Comparison of ENCODE assay signal across 8 cellular contexts in genomic region chr12:7142057-7142644, GRCh38. TPM values are rescaled to one million over a fixed set of nuclear protein-coding genes. Genes with fewer than 3 reads are reported as not detected.
A peak's percentile ranks its signal among the peaks of the same experiment; 100 is the strongest.
DNase-seq lines count a peak whose midpoint lies in the region; ATAC-seq and TF ChIP-seq lines count a peak whose summit lies in the region.

No MANE protein-coding gene starts in this region.

- ATAC-seq in WTC11, result peak; percentile 95
- ATAC-seq in lower lobe of right lung, result peak; percentile 81 to 83
- ATAC-seq in stimulated activated naive B cell treated with anti-CD40 and anti-IgM and Interleukin-4, amounts not matched to agents 10 μg/mL and 1 μg/mL and 100 μg/mL, for 72 hours (replicated peaks), result peak; percentile 74 to 88
- ATAC-seq in GM19035 (IDR thresholded peaks at IDR 0.05; ENCODE audit: unreplicated experiment), result no peak

- no peaks in the 10 kb centered on the region for H3K27me3 Mint-ChIP-seq in WTC11 (ENCODE audit: low read depth)
- no peaks in the 10 kb centered on the region for H3K27me3 Mint-ChIP-seq in stimulated activated naive B cell treated with anti-CD40 and anti-IgM and Interleukin-4, amounts not matched to agents 10 μg/mL and 1 μg/mL and 100 μg/mL, for 72 hours

- H3K4me1 Mint-ChIP-seq in WTC11, result no peaks in the 10 kb centered on the region
- peaks cover 0 to 4% of the 10 kb centered on the region in 2 donors for H3K4me1 Mint-ChIP-seq in stimulated activated naive B cell treated with anti-CD40 and anti-IgM and Interleukin-4, amounts not matched to agents 10 μg/mL and 1 μg/mL and 100 μg/mL, for 72 hours

- H3K27ac Mint-ChIP-seq in WTC11, result no peak overlapping the region
- H3K27ac Mint-ChIP-seq in stimulated activated naive B cell treated with anti-CD40 and anti-IgM and Interleukin-4, amounts not matched to agents 10 μg/mL and 1 μg/mL and 100 μg/mL, for 72 hours, result no peak overlapping the region

- H3K36me3 Mint-ChIP-seq in WTC11, result peaks cover 2% of the 10 kb centered on the region; the same call in 1 of the 2 replicates
- H3K36me3 Mint-ChIP-seq in stimulated activated naive B cell treated with anti-CD40 and anti-IgM and Interleukin-4, amounts not matched to agents 10 μg/mL and 1 μg/mL and 100 μg/mL, for 72 hours, result peaks cover 36 to 51% of the 10 kb centered on the region in 2 donors

- H3K9me3 Mint-ChIP-seq in WTC11, result no peaks in the 10 kb centered on the region
- no peaks in the 10 kb centered on the region for H3K9me3 Mint-ChIP-seq in stimulated activated naive B cell treated with anti-CD40 and anti-IgM and Interleukin-4, amounts not matched to agents 10 μg/mL and 1 μg/mL and 100 μg/mL, for 72 hours

- H3K4me3 Mint-ChIP-seq in WTC11, result no peak overlapping the region
- H3K4me3 Mint-ChIP-seq in stimulated activated naive B cell treated with anti-CD40 and anti-IgM and Interleukin-4, amounts not matched to agents 10 μg/mL and 1 μg/mL and 100 μg/mL, for 72 hours, result no peak overlapping the region

- H3K9me3 ChIP-seq in lower lobe of right lung, result no peaks in the 10 kb centered on the region

- H3K4me3 ChIP-seq in choroid plexus epithelial cell (ENCODE audit: low read depth, low read length) (no peak overlapping the region), lower lobe of right lung (no peak overlapping the region)

- peaks cover 4% of the 10 kb centered on the region for H3K4me1 ChIP-seq in lower lobe of right lung

- POLR2A ChIA-PET in WTC11 (lab: Charles Lee), result no interaction called here

- DNase-seq in NCI-H1436 (lab: John Stamatoyannopoulos, UW) (peak; percentile 9), NCI-H1436 treated with DMSO at 0.1 percent for 48 hours (lab: John Stamatoyannopoulos, UW) (no peak), NCI-H1105 (lab: John Stamatoyannopoulos, UW) (peak; percentile 42), WTC11 (ENCODE audit: low spot score) (peak; percentile 78), choroid plexus epithelial cell (ENCODE audit: low read depth) (peak; percentile 70), lower lobe of right lung (peak; percentile 66)
- DNase-seq in stimulated activated naive B cell treated with anti-CD40 and anti-IgM and Interleukin-4, amounts not matched to agents 10 μg/mL and 1 μg/mL and 100 μg/mL, for 72 hours, result peak; percentile 25

- CTCF ChIA-PET in WTC11 (lab: Charles Lee), result interaction anchor here (0.5 to 2.3 kb wide), 17 partner anchors 8 to 216 kb away, joined by 3 to 15 read pairs (median 4); no protein-coding TSS in a partner anchor

- H3K36me3 ChIP-seq in lower lobe of right lung, result peaks cover 17% of the 10 kb centered on the region

- H3K27ac ChIP-seq in lower lobe of right lung, result no peak overlapping the region

- intact Hi-C loops in lower lobe of right lung (cut with DNase I), result no loop called here

- H3K27me3 ChIP-seq in lower lobe of right lung (ENCODE audit: low read depth), result no peaks in the 10 kb centered on the region

- peak; percentile 86 for TF ChIP-seq CTCF in WTC11 (IDR thresholded peaks at IDR 0.05)
- peak; percentile 90 for TF ChIP-seq CTCF in choroid plexus epithelial cell (conservative IDR thresholded peaks at IDR 0.05; ENCODE audit: low read depth, low read length)
- TF ChIP-seq CTCF in lower lobe of right lung (IDR thresholded peaks at IDR 0.05), result peak; percentile 71

TF ChIP-seq in WTC11, 78 proteins besides CTCF, POLR2A, EP300 and RAD21:
- no peak for TF ChIP-seq ZNF263 (CRISPR knock-in tag; IDR thresholded peaks at IDR 0.05; ENCODE audit: low read depth)
TF ChIP-seq in WTC11: peak in this region for 0.

RNA-seq across cellular contexts. Expression of gene CLSTN3, which starts 12.0 kb away (rescaled TPM):
- 23.7 to 28.2 TPM (median 24.7 TPM) in 3 replicates for total RNA-seq in WTC11 (2021)
- 36.8 TPM for total RNA-seq in lower lobe of right lung

RNA-seq across cellular contexts. Expression of gene RBP5, which starts 13.5 kb away (rescaled TPM):
- total RNA-seq in WTC11 (2021) (4.1 to 5.4 TPM (median 4.7 TPM) in 3 replicates), lower lobe of right lung (1.1 TPM)

RNA-seq across cellular contexts. Expression of gene C1RL, which starts 33.1 kb away (rescaled TPM):
- total RNA-seq in WTC11 (2021) (17.7 to 23.7 TPM (median 22.9 TPM) in 3 replicates), lower lobe of right lung (80.5 TPM)

RNA-seq across cellular contexts. Expression of gene PEX5, which starts 47.3 kb away (rescaled TPM):
- 61.4 to 68.9 TPM (median 63.4 TPM) in 3 replicates for total RNA-seq in WTC11 (2021)
- 47.8 TPM for total RNA-seq in lower lobe of right lung

RNA-seq across cellular contexts. Expression of gene C1R, which starts 49.9 kb away (rescaled TPM):
- total RNA-seq in WTC11 (2021) (8.4 to 9.8 TPM (median 8.9 TPM) in 3 replicates), lower lobe of right lung (373 TPM)
